14 cellular contexts compared by ENCODE assay signal in genomic region chr16:21644674-21645073, GRCh38. TPM values are rescaled to one million over a fixed set of nuclear protein-coding genes. Genes with fewer than 3 reads are reported as not detected.
A peak's percentile ranks its signal among the peaks of the same experiment; 100 is the strongest.
DNase-seq lines count a peak whose midpoint lies in the region; ATAC-seq and TF ChIP-seq lines count a peak whose summit lies in the region.
"Had no signal": no experiment of that assay in that cellular context is flagged by ENCODE, and none has a peak within 500 bp of the region (broad histone marks: within the 10 kb centered on the region; RNA-seq: fewer than 3 reads in every experiment).

No MANE protein-coding gene starts in this region.

- H3K27ac Mint-ChIP-seq in activated CD8-positive, alpha-beta T cell treated with anti-CD3 and anti-CD28 coated beads, Interleukin-2, amount 10 ng/mL, durations not matched to agents 7 days and 5 days, result peak overlapping the region; percentile 88
- peak overlapping the region; percentile 93 for H3K27ac Mint-ChIP-seq in memory B cell
- H3K27ac Mint-ChIP-seq: WTC11 had no signal

- H3K4me1 ChIP-seq in left ventricle myocardium inferior (peaks cover 38% of the 10 kb centered on the region), uterus (no peaks in the 10 kb centered on the region)
- H3K4me1 ChIP-seq: thyroid gland had no signal

- CTCF ChIA-PET in activated CD8-positive, alpha-beta T cell treated with anti-CD3 and anti-CD28 coated beads, Interleukin-2, amount 10 ng/mL, durations not matched to agents 7 days and 5 days (lab: Charles Lee), result interaction anchor here (0.8 to 2.3 kb wide), 8 partner anchors 13 to 64 kb away, joined by 3 to 18 read pairs (median 4); no protein-coding TSS in a partner anchor
- CTCF ChIA-PET in HEK293T (lab: Yijun Ruan, JAX), result interaction anchor here (0.5 kb wide), 1 partner anchor 61 kb away, joined by 3 read pairs; no protein-coding TSS in a partner anchor

- POLR2A ChIA-PET in activated CD8-positive, alpha-beta T cell treated with anti-CD3 and anti-CD28 coated beads, Interleukin-2, amount 10 ng/mL, durations not matched to agents 7 days and 5 days (lab: Charles Lee), result interaction anchor here (0.6 to 1.7 kb wide), 3 partner anchors 23 to 328 kb away, joined by 3 to 6 read pairs (median 3); no protein-coding TSS in a partner anchor
- POLR2A ChIA-PET in HEK293T (lab: Yijun Ruan, JAX), result no interaction called here

- H3K27me3 ChIP-seq in left ventricle myocardium inferior (ENCODE audit: low read depth) (no peaks in the 10 kb centered on the region), uterus (no peaks in the 10 kb centered on the region)
- H3K27me3 ChIP-seq: thyroid gland had no signal

- no peak for ATAC-seq in activated CD8-positive, alpha-beta T cell treated with anti-CD3 and anti-CD28 coated beads, Interleukin-2, amount 10 ng/mL, durations not matched to agents 7 days and 5 days
- no peak for ATAC-seq in memory B cell (ENCODE audit: low read depth)
- ATAC-seq: WTC11 had no signal

- DNase-seq in left ventricle myocardium inferior (no peak), cardiac septum (ENCODE audit: low spot score) (no peak), memory B cell (ENCODE audit: low spot score in 2 of 2) (no peak), uterus (no peak), cortex of kidney (lab: John Stamatoyannopoulos, UW) (no peak), amniotic stem cell (lab: John Stamatoyannopoulos, UW) (no peak), HEK293T (ENCODE audit: extremely low spot score) (no peak)
- DNase-seq in activated CD8-positive, alpha-beta T cell treated with anti-CD3 and anti-CD28 coated beads, Interleukin-2, amount 10 ng/mL, durations not matched to agents 7 days and 5 days, result no peak
- DNase-seq: NCI-H1930, thyroid gland had no signal

- no peaks in the 10 kb centered on the region for H3K9me3 ChIP-seq in left ventricle myocardium inferior (replicated peaks)
- H3K9me3 ChIP-seq in uterus, result no peaks in the 10 kb centered on the region
- H3K9me3 ChIP-seq: thyroid gland had no signal

- peaks cover 58% of the 10 kb centered on the region for H3K4me1 Mint-ChIP-seq in activated CD8-positive, alpha-beta T cell treated with anti-CD3 and anti-CD28 coated beads, Interleukin-2, amount 10 ng/mL, durations not matched to agents 7 days and 5 days (ENCODE audit: low read depth)
- H3K4me1 Mint-ChIP-seq in memory B cell, result peaks cover 36% of the 10 kb centered on the region

- H3K36me3 ChIP-seq in left ventricle myocardium inferior (no peaks in the 10 kb centered on the region), uterus (no peaks in the 10 kb centered on the region)
- H3K36me3 ChIP-seq: thyroid gland had no signal

- peak overlapping the region; percentile 77 for H3K4me3 Mint-ChIP-seq in activated CD8-positive, alpha-beta T cell treated with anti-CD3 and anti-CD28 coated beads, Interleukin-2, amount 10 ng/mL, durations not matched to agents 7 days and 5 days
- peak overlapping the region; percentile 78 for H3K4me3 Mint-ChIP-seq in memory B cell
- H3K4me3 Mint-ChIP-seq: WTC11 had no signal

- peaks cover 13% of the 10 kb centered on the region for H3K36me3 Mint-ChIP-seq in activated CD8-positive, alpha-beta T cell treated with anti-CD3 and anti-CD28 coated beads, Interleukin-2, amount 10 ng/mL, durations not matched to agents 7 days and 5 days (ENCODE audit: low read depth)
- no peaks in the 10 kb centered on the region for H3K36me3 Mint-ChIP-seq in memory B cell
- H3K36me3 Mint-ChIP-seq: WTC11 had no signal

- peak overlapping the region; percentile 55 for H3K4me3 ChIP-seq in left ventricle myocardium inferior
- H3K4me3 ChIP-seq in uterus, result no peak overlapping the region
- H3K4me3 ChIP-seq: thyroid gland had no signal

- intact Hi-C loops in left ventricle myocardium inferior (cut with micrococcal nuclease), result no loop called here
- intact Hi-C loops in cardiac septum (cut with DNase I), result loop anchor here (5.0 kb wide), 1 partner anchor 47 kb away; the partner anchor contains the start of gene METTL9
- intact Hi-C loops in uterus (cut with DNase I; ENCODE audit: low total_unique reads), result no loop called here

- TF ChIP-seq CTCF in left ventricle myocardium inferior (IDR thresholded peaks at IDR 0.05; ENCODE audit: borderline replicate concordance) (no peak), uterus (IDR thresholded peaks at IDR 0.05) (no peak)

- H3K27me3 Mint-ChIP-seq in activated CD8-positive, alpha-beta T cell treated with anti-CD3 and anti-CD28 coated beads, Interleukin-2, amount 10 ng/mL, durations not matched to agents 7 days and 5 days (ENCODE audit: low read depth), result no peaks in the 10 kb centered on the region
- H3K27me3 Mint-ChIP-seq in memory B cell, result no peaks in the 10 kb centered on the region

- no peaks in the 10 kb centered on the region for H3K9me3 Mint-ChIP-seq in activated CD8-positive, alpha-beta T cell treated with anti-CD3 and anti-CD28 coated beads, Interleukin-2, amount 10 ng/mL, durations not matched to agents 7 days and 5 days (ENCODE audit: insufficient read depth)
- H3K9me3 Mint-ChIP-seq in memory B cell, result no peaks in the 10 kb centered on the region
- H3K9me3 Mint-ChIP-seq: WTC11 had no signal

- peak overlapping the region; percentile 68 for H3K27ac ChIP-seq in left ventricle myocardium inferior (replicated peaks)
- H3K27ac ChIP-seq in uterus, result peak overlapping the region; percentile 46 to 53
- H3K27ac ChIP-seq: epithelial cell of prostate, RWPE1, thyroid gland had no signal

- TF ChIP-seq POLR2A in uterus (IDR thresholded peaks at IDR 0.05), result no peak

TF ChIP-seq in HEK293T, 16 proteins besides CTCF, POLR2A, EP300 and RAD21:
- TF ChIP-seq BHLHE40 (IDR thresholded peaks at IDR 0.05; ENCODE audit: borderline replicate concordance) (no peak), TARDBP (IDR thresholded peaks at IDR 0.05) (no peak), NFRKB (IDR thresholded peaks at IDR 0.05) (no peak), SUZ12 (IDR thresholded peaks at IDR 0.05) (no peak), FOXM1 (IDR thresholded peaks at IDR 0.05; ENCODE audit: borderline replicate concordance) (no peak), SP1 (IDR thresholded peaks at IDR 0.05) (no peak)

RNA-seq across cellular contexts. Expression of gene IGSF6, which starts 7.7 kb away (rescaled TPM):
- 3.6 TPM for total RNA-seq in left ventricle myocardium inferior
- total RNA-seq in cardiac septum, result 2.3 TPM
- total RNA-seq in activated CD8-positive, alpha-beta T cell treated with anti-CD3 and anti-CD28 coated beads, Interleukin-2, amount 10 ng/mL, durations not matched to agents 7 days and 5 days, result under 1 TPM; 0.24 to 0.34 TPM
- 1 to 10 TPM in 2 of 4 donors, under 1 TPM in 2; 0.59 to 4.1 (median 1.6) TPM for total RNA-seq in uterus
- total RNA-seq: HT1080, WTC11 had no signal

RNA-seq across cellular contexts. Expression of gene OTOA, which starts 19.1 kb away (rescaled TPM):
- total RNA-seq in left ventricle myocardium inferior (0.11 TPM), cardiac septum (0.11 TPM), uterus (under 1 TPM in 2 of 4 donors, not detected in 2; 0.21 to 0.28 TPM)
- total RNA-seq in activated CD8-positive, alpha-beta T cell treated with anti-CD3 and anti-CD28 coated beads, Interleukin-2, amount 10 ng/mL, durations not matched to agents 7 days and 5 days, result not detected

RNA-seq across cellular contexts. Expression of gene METTL9, which starts 45.3 kb away (rescaled TPM):
- total RNA-seq in left ventricle myocardium inferior, result 47.8 TPM
- total RNA-seq in cardiac septum, result 56.1 TPM
- total RNA-seq in activated CD8-positive, alpha-beta T cell treated with anti-CD3 and anti-CD28 coated beads, Interleukin-2, amount 10 ng/mL, durations not matched to agents 7 days and 5 days, result 100 to 1,000 TPM in 1 of 2 experiments, 10 to 100 TPM in 1; 99.2 to 101 TPM
- total RNA-seq in uterus, result 100 to 1,000 TPM in 3 of 4 donors, 10 to 100 TPM in 1; 73.5 to 231 (median 131) TPM
